8 cellular contexts compared by ENCODE assay signal in genomic region chr10:23157691-23158369, GRCh38. TPM values are rescaled to one million over a fixed set of nuclear protein-coding genes. Genes with fewer than 3 reads are reported as not detected.
DNase-seq lines count a peak whose midpoint lies in the region; ATAC-seq and TF ChIP-seq lines count a peak whose summit lies in the region.

No MANE protein-coding gene starts in this region.

- no peak overlapping the region for H2AFZ ChIP-seq in mammary epithelial cell (ENCODE audit: low read depth, low read length)

- no peak overlapping the region for H3K9ac ChIP-seq in mammary epithelial cell (ENCODE audit: insufficient read depth, low read length)

- DNase-seq in Ammon's horn (ENCODE audit: low spot score) (peak; percentile 58), NCI-H345 treated with DMSO at 0.1 percent for 48 hours (lab: John Stamatoyannopoulos, UW; ENCODE audit: unreplicated experiment) (peak; percentile 20), mammary epithelial cell (peak; percentile 33), myocyte (ENCODE audit: low read depth) (peak; percentile 41), HK-2 (ENCODE audit: unreplicated experiment) (no peak), NCI-H446 treated with DMSO at 0.1 percent for 48 hours (lab: John Stamatoyannopoulos, UW) (no peak)

- H3K36me3 ChIP-seq in mammary epithelial cell (ENCODE audit: insufficient read depth, low read length), result no peaks in the 10 kb centered on the region

- H3K4me1 ChIP-seq in mammary epithelial cell (ENCODE audit: insufficient read depth, low read length), result no peaks in the 10 kb centered on the region

- H3K27me3 ChIP-seq in mammary epithelial cell (ENCODE audit: insufficient read depth, low read length), result no peaks in the 10 kb centered on the region

- intact Hi-C loops in mammary epithelial cell (cut with micrococcal nuclease), result loop anchor here (2.0 to 5.0 kb wide), 5 partner anchors 373 to 1399 kb away; no protein-coding TSS in a partner anchor

- no peaks in the 10 kb centered on the region for H3K9me3 ChIP-seq in mammary epithelial cell (replicated peaks; ENCODE audit: insufficient read depth, low read length)

- no peaks in the 10 kb centered on the region for H3K79me2 ChIP-seq in mammary epithelial cell (ENCODE audit: insufficient read depth, low read length)

- dilution Hi-C loops in mammary epithelial cell (cut with HindIII; ENCODE audit: low sequenced_read_pairs), result loop anchor here (10.0 kb wide), 1 partner anchor 537 kb away; no protein-coding TSS in a partner anchor

- H3K27ac ChIP-seq in mammary epithelial cell (ENCODE audit: insufficient read depth, low read depth, low read length), result no peak overlapping the region

- BruUV-seq in mammary epithelial cell (replicated peaks; lab: Mats Ljungman, UMichigan), result no TSS peak

- peak; percentile 59 for ATAC-seq in HG02763 (IDR thresholded peaks at IDR 0.05; ENCODE audit: unreplicated experiment)

- in situ Hi-C loops in mammary epithelial cell (cut with MboI; ENCODE audit: low sequenced_read_pairs in 2 of 2), result loop anchor here in 1 of 2 donors (5.0 to 25.0 kb wide), 3 partner anchors 139 to 1404 kb away; no protein-coding TSS in a partner anchor

- H4K20me1 ChIP-seq in mammary epithelial cell (ENCODE audit: insufficient read depth, low read length), result no peaks in the 10 kb centered on the region

- H3K4me3 ChIP-seq in GM12875 (ENCODE audit: low read depth, low read length) (no peak overlapping the region), mammary epithelial cell (replicated peaks in 1 of 3; ENCODE audit: insufficient read depth in 1 of 3, low read depth in 2 of 3, low read length in 3 of 3) (peak overlapping the region in 1 of 3 experiments; percentile 13)

- CTCF ChIA-PET in mammary epithelial cell (lab: Charles Lee; ENCODE audit: low non-redundant PET), result interaction anchor here (0.6 kb wide), 2 partner anchors 59 to 1400 kb away, joined by 3 read pairs; no protein-coding TSS in a partner anchor

- peak overlapping the region; percentile 28 for H3K4me2 ChIP-seq in mammary epithelial cell (ENCODE audit: insufficient read depth, low read depth, low read length)

- TF ChIP-seq CTCF in GM12875 (IDR thresholded peaks at IDR 0.05; ENCODE audit: borderline replicate concordance, insufficient read depth, low read depth, low read length) (peak; percentile 52; the same call in 1 of the 2 replicates), mammary epithelial cell (conservative IDR thresholded peaks at IDR 0.05 in 1 of 2, IDR thresholded peaks at IDR 0.05 in 1 of 2; ENCODE audit: extremely low read depth in 1 of 2, insufficient read depth in 1 of 2, low read depth in 1 of 2, low read length in 2 of 2) (peak in 1 of 2 donors; percentile 27)

- 51% methylated on average over 11 of the region's 12 CpGs for WGBS in mammary epithelial cell (ENCODE audit: low coverage, missing lambda C conversion rate)

RNA-seq across cellular contexts. Expression of gene PTF1A, which starts 34.3 kb away (rescaled TPM):
- total RNA-seq in mammary epithelial cell (not detected), myocyte (not detected in 2 replicates)
- polyA plus RNA-seq in mammary epithelial cell, result not detected
- polyA minus RNA-seq in mammary epithelial cell, result not detected
- not detected for polyA plus RNA-seq in myocyte (2012)

Comparison
In these comparisons a context has a peak if more than half of its experiments do, and no peak if none do; other contexts are left out.
1. DNase-seq: peak in Ammon's horn (single experiment), NCI-H345 treated with DMSO at 0.1 percent for 48 hours (single experiment), mammary epithelial cell (single experiment) and myocyte (single experiment); none in HK-2 (single experiment) and NCI-H446 treated with DMSO at 0.1 percent for 48 hours (single experiment).